Comparison of ENCODE assay signal across 1 cellular context in genomic region chr5:143224672-143225071, GRCh38.
A peak's percentile ranks its signal among the peaks of the same experiment; 100 is the strongest.
TF ChIP-seq lines count a peak whose summit lies in the region.

No MANE protein-coding gene starts in this region.

TF ChIP-seq in K562, 482 proteins besides CTCF, POLR2A, EP300 and RAD21 (continues in another document):
- TF ChIP-seq EHMT2 (IDR thresholded peaks at IDR 0.05) (peak; percentile 40; the same call in 1 of the 2 replicates), ATF1 (CRISPR knock-in tag; IDR thresholded peaks at IDR 0.05) (no peak), ATF1 (tag; IDR thresholded peaks at IDR 0.05) (0 out of 2 replicates have a peak, but pooled peaks have one; percentile 11), HDAC1 (IDR thresholded peaks at IDR 0.05) (0 out of 4 replicates have a peak, but pooled peaks of 1 of the 2 experiments have one; percentile 19), KLF1 (tag; IDR thresholded peaks at IDR 0.05) (no peak), ZNF444 (CRISPR knock-in tag; IDR thresholded peaks at IDR 0.05) (no peak), ZNF212 (CRISPR knock-in tag; IDR thresholded peaks at IDR 0.05) (no peak), ETV5 (CRISPR knock-in tag; IDR thresholded peaks at IDR 0.05; ENCODE audit: low read depth) (no peak), HNRNPLL (IDR thresholded peaks at IDR 0.05; ENCODE audit: low read depth, low read length, poor library complexity, severe bottlenecking) (no peak), ZNF197 (CRISPR knock-in tag; IDR thresholded peaks at IDR 0.05; ENCODE audit: low read depth) (no peak), E2F6 (IDR thresholded peaks at IDR 0.05; ENCODE audit: borderline replicate concordance in 1 of 2, extremely low read depth in 1 of 2, insufficient read depth in 1 of 2, insufficient read length in 1 of 2, low read depth in 1 of 2, low read length in 1 of 2, poor library complexity in 1 of 2, severe bottlenecking in 1 of 2) (no peak), BMI1 (IDR thresholded peaks at IDR 0.05; ENCODE audit: low read length) (no peak), CBFA2T3 (IDR thresholded peaks at IDR 0.05) (peak; percentile 48; the same call in 1 of the 2 replicates), ARID1B (IDR thresholded peaks at IDR 0.05) (peak; percentile 74), SMARCE1 (IDR thresholded peaks at IDR 0.05) (0 out of 2 replicates have a peak, but pooled peaks have one; percentile 37), TCF3 (CRISPR knock-in tag; IDR thresholded peaks at IDR 0.05) (peak; percentile 28; the same call in 1 of the 2 replicates), KAT7 (CRISPR knock-in tag; IDR thresholded peaks at IDR 0.05; ENCODE audit: borderline replicate concordance) (no peak), ZNF639 (CRISPR knock-in tag; conservative IDR thresholded peaks at IDR 0.05 in 1 of 2, IDR thresholded peaks at IDR 0.05 in 1 of 2) (peak in 1 of 2 experiments; percentile 19; a peak in 1 of 4 replicates), SMARCA4 (IDR thresholded peaks at IDR 0.05) (peak; percentile 70), MEIS2 (IDR thresholded peaks at IDR 0.05; ENCODE audit: partially characterized antibody) (peak; percentile 10), TRIM28 (IDR thresholded peaks at IDR 0.05) (no peak), FOSL1 (tag; conservative IDR thresholded peaks at IDR 0.05) (peak; percentile 73), JUND (IDR thresholded peaks at IDR 0.05; ENCODE audit: borderline replicate concordance, low read depth, low read length) (peak; percentile 61; the same call in 1 of the 2 replicates), JUND (tag; IDR thresholded peaks at IDR 0.05; ENCODE audit: borderline replicate concordance, low read depth, low read length) (peak; percentile 43; the same call in 1 of the 3 replicates), SRSF9 (IDR thresholded peaks at IDR 0.05; ENCODE audit: borderline replicate concordance, low read depth, low read length) (no peak), MCM7 (IDR thresholded peaks at IDR 0.05) (no peak), SUPT5H (IDR thresholded peaks at IDR 0.05) (no peak), DPF2 (IDR thresholded peaks at IDR 0.05) (peak; percentile 67), ARID2 (IDR thresholded peaks at IDR 0.05) (no peak), ZEB2 (IDR thresholded peaks at IDR 0.05) (peak; percentile 43; the same call in 1 of the 2 replicates)
- TF ChIP-seq, protein P1, sequence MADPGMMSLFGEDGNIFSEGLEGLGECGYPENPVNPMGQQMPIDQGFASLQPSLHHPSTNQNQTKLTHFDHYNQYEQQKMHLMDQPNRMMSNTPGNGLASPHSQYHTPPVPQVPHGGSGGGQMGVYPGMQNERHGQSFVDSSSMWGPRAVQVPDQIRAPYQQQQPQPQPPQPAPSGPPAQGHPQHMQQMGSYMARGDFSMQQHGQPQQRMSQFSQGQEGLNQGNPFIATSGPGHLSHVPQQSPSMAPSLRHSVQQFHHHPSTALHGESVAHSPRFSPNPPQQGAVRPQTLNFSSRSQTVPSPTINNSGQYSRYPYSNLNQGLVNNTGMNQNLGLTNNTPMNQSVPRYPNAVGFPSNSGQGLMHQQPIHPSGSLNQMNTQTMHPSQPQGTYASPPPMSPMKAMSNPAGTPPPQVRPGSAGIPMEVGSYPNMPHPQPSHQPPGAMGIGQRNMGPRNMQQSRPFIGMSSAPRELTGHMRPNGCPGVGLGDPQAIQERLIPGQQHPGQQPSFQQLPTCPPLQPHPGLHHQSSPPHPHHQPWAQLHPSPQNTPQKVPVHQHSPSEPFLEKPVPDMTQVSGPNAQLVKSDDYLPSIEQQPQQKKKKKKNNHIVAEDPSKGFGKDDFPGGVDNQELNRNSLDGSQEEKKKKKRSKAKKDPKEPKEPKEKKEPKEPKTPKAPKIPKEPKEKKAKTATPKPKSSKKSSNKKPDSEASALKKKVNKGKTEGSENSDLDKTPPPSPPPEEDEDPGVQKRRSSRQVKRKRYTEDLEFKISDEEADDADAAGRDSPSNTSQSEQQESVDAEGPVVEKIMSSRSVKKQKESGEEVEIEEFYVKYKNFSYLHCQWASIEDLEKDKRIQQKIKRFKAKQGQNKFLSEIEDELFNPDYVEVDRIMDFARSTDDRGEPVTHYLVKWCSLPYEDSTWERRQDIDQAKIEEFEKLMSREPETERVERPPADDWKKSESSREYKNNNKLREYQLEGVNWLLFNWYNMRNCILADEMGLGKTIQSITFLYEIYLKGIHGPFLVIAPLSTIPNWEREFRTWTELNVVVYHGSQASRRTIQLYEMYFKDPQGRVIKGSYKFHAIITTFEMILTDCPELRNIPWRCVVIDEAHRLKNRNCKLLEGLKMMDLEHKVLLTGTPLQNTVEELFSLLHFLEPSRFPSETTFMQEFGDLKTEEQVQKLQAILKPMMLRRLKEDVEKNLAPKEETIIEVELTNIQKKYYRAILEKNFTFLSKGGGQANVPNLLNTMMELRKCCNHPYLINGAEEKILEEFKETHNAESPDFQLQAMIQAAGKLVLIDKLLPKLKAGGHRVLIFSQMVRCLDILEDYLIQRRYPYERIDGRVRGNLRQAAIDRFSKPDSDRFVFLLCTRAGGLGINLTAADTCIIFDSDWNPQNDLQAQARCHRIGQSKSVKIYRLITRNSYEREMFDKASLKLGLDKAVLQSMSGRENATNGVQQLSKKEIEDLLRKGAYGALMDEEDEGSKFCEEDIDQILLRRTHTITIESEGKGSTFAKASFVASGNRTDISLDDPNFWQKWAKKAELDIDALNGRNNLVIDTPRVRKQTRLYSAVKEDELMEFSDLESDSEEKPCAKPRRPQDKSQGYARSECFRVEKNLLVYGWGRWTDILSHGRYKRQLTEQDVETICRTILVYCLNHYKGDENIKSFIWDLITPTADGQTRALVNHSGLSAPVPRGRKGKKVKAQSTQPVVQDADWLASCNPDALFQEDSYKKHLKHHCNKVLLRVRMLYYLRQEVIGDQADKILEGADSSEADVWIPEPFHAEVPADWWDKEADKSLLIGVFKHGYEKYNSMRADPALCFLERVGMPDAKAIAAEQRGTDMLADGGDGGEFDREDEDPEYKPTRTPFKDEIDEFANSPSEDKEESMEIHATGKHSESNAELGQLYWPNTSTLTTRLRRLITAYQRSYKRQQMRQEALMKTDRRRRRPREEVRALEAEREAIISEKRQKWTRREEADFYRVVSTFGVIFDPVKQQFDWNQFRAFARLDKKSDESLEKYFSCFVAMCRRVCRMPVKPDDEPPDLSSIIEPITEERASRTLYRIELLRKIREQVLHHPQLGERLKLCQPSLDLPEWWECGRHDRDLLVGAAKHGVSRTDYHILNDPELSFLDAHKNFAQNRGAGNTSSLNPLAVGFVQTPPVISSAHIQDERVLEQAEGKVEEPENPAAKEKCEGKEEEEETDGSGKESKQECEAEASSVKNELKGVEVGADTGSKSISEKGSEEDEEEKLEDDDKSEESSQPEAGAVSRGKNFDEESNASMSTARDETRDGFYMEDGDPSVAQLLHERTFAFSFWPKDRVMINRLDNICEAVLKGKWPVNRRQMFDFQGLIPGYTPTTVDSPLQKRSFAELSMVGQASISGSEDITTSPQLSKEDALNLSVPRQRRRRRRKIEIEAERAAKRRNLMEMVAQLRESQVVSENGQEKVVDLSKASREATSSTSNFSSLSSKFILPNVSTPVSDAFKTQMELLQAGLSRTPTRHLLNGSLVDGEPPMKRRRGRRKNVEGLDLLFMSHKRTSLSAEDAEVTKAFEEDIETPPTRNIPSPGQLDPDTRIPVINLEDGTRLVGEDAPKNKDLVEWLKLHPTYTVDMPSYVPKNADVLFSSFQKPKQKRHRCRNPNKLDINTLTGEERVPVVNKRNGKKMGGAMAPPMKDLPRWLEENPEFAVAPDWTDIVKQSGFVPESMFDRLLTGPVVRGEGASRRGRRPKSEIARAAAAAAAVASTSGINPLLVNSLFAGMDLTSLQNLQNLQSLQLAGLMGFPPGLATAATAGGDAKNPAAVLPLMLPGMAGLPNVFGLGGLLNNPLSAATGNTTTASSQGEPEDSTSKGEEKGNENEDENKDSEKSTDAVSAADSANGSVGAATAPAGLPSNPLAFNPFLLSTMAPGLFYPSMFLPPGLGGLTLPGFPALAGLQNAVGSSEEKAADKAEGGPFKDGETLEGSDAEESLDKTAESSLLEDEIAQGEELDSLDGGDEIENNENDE (IDR thresholded peaks at IDR 0.05; ENCODE audit: low read depth, low read length) = no peak
- TF ChIP-seq, protein P2, sequence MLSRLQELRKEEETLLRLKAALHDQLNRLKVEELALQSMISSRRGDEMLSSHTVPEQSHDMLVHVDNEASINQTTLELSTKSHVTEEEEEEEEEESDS (CRISPR knock-in tag; IDR thresholded peaks at IDR 0.05) = no peak
- TF ChIP-seq, protein P3, sequence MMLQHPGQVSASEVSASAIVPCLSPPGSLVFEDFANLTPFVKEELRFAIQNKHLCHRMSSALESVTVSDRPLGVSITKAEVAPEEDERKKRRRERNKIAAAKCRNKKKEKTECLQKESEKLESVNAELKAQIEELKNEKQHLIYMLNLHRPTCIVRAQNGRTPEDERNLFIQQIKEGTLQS (IDR thresholded peaks at IDR 0.05) = peak; percentile 34; the same call in 1 of the 2 replicates
- TF ChIP-seq, protein P3 (CRISPR knock-in tag; conservative IDR thresholded peaks at IDR 0.05) = no peak
